ENCODE assay signal across 18 cellular contexts in the genomic region with DNA sequence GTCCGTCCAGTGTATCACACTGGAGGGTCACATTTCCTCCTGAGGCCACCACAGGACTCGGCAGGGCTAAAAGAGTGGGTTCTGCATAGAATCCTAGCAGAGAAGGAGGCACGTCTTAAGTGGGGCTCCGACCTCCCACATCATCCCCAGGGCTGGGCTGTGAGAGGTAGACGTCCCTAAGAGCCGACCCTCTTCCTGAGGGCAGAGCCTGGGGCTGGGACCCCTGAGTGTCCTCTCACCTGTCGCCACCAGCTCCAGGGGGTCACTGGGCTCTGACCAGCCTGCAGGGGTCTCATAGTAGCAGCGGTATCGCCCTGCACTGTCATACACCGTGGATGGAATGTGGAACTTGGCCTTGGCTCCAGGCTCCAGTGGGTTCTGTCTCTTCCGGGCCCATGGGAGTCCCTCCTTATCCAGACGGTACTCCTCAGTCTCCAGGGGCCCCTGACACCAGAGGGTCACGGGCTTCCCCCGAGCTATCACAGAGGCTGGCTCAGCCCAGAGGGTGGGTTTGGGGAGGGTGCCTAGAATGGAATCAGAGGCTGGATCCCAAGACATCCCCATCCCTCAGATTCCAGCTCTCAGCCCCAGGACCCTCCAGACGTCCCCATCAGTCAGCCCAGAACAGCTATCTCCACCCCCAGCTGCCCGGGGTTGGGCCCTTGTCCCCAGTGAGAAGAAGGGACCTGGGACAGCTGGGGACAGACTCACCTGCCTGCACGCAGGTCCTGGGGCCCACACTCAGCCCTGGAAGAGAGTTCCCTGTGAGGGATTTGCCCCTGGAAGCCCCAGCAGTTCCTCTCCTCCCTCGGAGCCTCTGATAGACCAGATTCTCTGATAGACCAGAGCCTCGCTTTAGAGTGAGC.
DNase-seq lines count a peak whose midpoint lies in the region; FAIRE-seq lines count a peak whose summit lies in the region.
"Had no signal": no experiment of that assay in that cellular context is flagged by ENCODE, and none has a peak within 500 bp of the region (broad histone marks: within the 10 kb centered on the region; RNA-seq: fewer than 3 reads in every experiment).

No MANE protein-coding gene starts in this region.

- H3K4me3 ChIP-seq in BLaER1 treated with 17β-estradiol and CSF1 and Interleukin-3, amounts not matched to agents 10 nM and 100 nM: peak overlapping the region in 4 of 10 experiments; percentile 25 to 55 (median 50); a peak in 6 of 20 replicates
- peak overlapping the region; percentile 27 for H3K4me3 ChIP-seq in rectal smooth muscle tissue (ENCODE audit: low read length)

- no peaks in the 10 kb centered on the region for H4K20me1 ChIP-seq in BLaER1 treated with 17β-estradiol and CSF1 and Interleukin-3, amounts not matched to agents 10 nM and 100 nM

- DNase-seq in activated CD8-positive, alpha-beta memory T cell treated with anti-CD3 and anti-CD28 coated beads for 24 hours: peak; percentile 33
- DNase-seq in activated CD8-positive, alpha-beta memory T cell treated with anti-CD3 and anti-CD28 coated beads, Interleukin-2, amount 50 U/mL, for 4 hours: no peak
- DNase-seq in islet precursor cell: peak; percentile 45
- no peak for DNase-seq in NCI-H2029 treated with DMSO at 0.1 percent for 48 hours (lab: John Stamatoyannopoulos, UW)
- DNase-seq in NCI-H1092 treated with DMSO at 0.1 percent for 48 hours (lab: John Stamatoyannopoulos, UW): no peak
- no peak for DNase-seq in urothelium cell line (ENCODE audit: low spot score)
- DNase-seq: CD8-positive, alpha-beta memory T cell; DMS79; HCEC 1CT; Kasumi-1; NCI-H1417; NCI-H187 treated with DMSO at 0.1 percent for 48 hours; NCI-H446; NK-92 treated with Interleukin-12 subunit alpha and Interleukin-12 subunit beta, amount 100 ng/mL, for 24 hours had no signal

- peak overlapping the region in 7 of 11 experiments; percentile 0 to 64 (median 12); a peak in 9 of 22 replicates for H3K27ac ChIP-seq in BLaER1 treated with 17β-estradiol and CSF1 and Interleukin-3, amounts not matched to agents 10 nM and 100 nM
- no peak overlapping the region for H3K27ac ChIP-seq in rectal smooth muscle tissue (ENCODE audit: low read depth, low read length)
- H3K27ac ChIP-seq: 22Rv1 had no signal

- H3K27me3 ChIP-seq in BLaER1 treated with 17β-estradiol and CSF1 and Interleukin-3, amounts not matched to agents 10 nM and 100 nM: peaks cover 0 to 5% (median 0%) of the 10 kb centered on the region in 11 experiments; a peak in 1 of 22 replicates
- H3K27me3 ChIP-seq in rectal smooth muscle tissue (ENCODE audit: control insufficient read depth, insufficient read depth, low read length): peaks cover 4% of the 10 kb centered on the region

- no peaks in the 10 kb centered on the region for H3K9me3 ChIP-seq in BLaER1 treated with 17β-estradiol and CSF1 and Interleukin-3, amounts not matched to agents 10 nM and 100 nM (replicated peaks in 1 of 11)

- peak overlapping the region in 7 of 11 experiments; percentile 3 to 88 (median 24); a peak in 8 of 22 replicates for H3K9ac ChIP-seq in BLaER1 treated with 17β-estradiol and CSF1 and Interleukin-3, amounts not matched to agents 10 nM and 100 nM
- H3K9ac ChIP-seq in rectal smooth muscle tissue (ENCODE audit: low read length): no peak overlapping the region

- no peak for FAIRE-seq in urothelium cell line (lab: Jason Lieb, UNC)
- FAIRE-seq: D721Med had no signal

- H3K4me2 ChIP-seq in BLaER1 treated with 17β-estradiol and CSF1 and Interleukin-3, amounts not matched to agents 10 nM and 100 nM: peak overlapping the region; percentile 45 to 95 (median 74)

- H3K4me1 ChIP-seq in BLaER1 treated with 17β-estradiol and CSF1 and Interleukin-3, amounts not matched to agents 10 nM and 100 nM: peaks cover 32 to 71% (median 46%) of the 10 kb centered on the region in 10 experiments
- no peaks in the 10 kb centered on the region for H3K4me1 ChIP-seq in rectal smooth muscle tissue (ENCODE audit: control insufficient read depth, insufficient read depth, low read length)

- H3K36me3 ChIP-seq in BLaER1 treated with 17β-estradiol and CSF1 and Interleukin-3, amounts not matched to agents 10 nM and 100 nM: peaks cover 0 to 17% (median 0%) of the 10 kb centered on the region in 11 experiments; a peak in 3 of 22 replicates
- H3K36me3 ChIP-seq in rectal smooth muscle tissue (ENCODE audit: control insufficient read depth, insufficient read depth, low read length): no peaks in the 10 kb centered on the region

Comparison
In these comparisons a context has a peak if more than half of its experiments do, and no peak if none do; other contexts are left out.
1. DNase-seq: peak in activated CD8-positive, alpha-beta memory T cell treated with anti-CD3 and anti-CD28 coated beads for 24 hours (single experiment) and islet precursor cell (single experiment); none in activated CD8-positive, alpha-beta memory T cell treated with anti-CD3 and anti-CD28 coated beads, Interleukin-2, amount 50 U/mL, for 4 hours (single experiment), NCI-H2029 treated with DMSO at 0.1 percent for 48 hours (single experiment), NCI-H1092 treated with DMSO at 0.1 percent for 48 hours (single experiment) and urothelium cell line (single experiment).